Comparison of ENCODE assay signal across 13 cellular contexts in genomic region chr6:14584450-14584849, GRCh38.
A peak's percentile ranks its signal among the peaks of the same experiment; 100 is the strongest.
DNase-seq lines count a peak whose midpoint lies in the region; ATAC-seq and TF ChIP-seq lines count a peak whose summit lies in the region.
"Had no signal": no experiment of that assay in that cellular context is flagged by ENCODE, and none has a peak within 500 bp of the region (broad histone marks: within the 10 kb centered on the region; RNA-seq: fewer than 3 reads in every experiment).

No MANE protein-coding gene starts in this region.

- DNase-seq in AG10803 (ENCODE audit: low read depth) (peak; percentile 6), cardiac fibroblast (ENCODE audit: low read depth in 2 of 2) (peak; percentile 5 to 16), left lobe of liver (ENCODE audit: low spot score) (no peak), tibial artery (no peak), T1000 (lab: John Stamatoyannopoulos, UW) (no peak)
- no peak for DNase-seq in activated naive CD8-positive, alpha-beta T cell treated with anti-CD3 and anti-CD28 coated beads, Interleukin-2, amount 50 U/mL, for 24 hours
- DNase-seq: activated effector memory CD4-positive, alpha-beta T cell treated with anti-CD3 and anti-CD28 coated beads, Interleukin-2, amount 50 U/mL, for 16 hours; stimulated activated naive B cell treated with anti-CD40 and anti-IgM and Interleukin-4, amounts not matched to agents 10 μg/mL and 1 μg/mL and 100 μg/mL, for 72 hours; uterus had no signal

- H3K4me1 Mint-ChIP-seq in activated naive CD8-positive, alpha-beta T cell treated with anti-CD3 and anti-CD28 coated beads, Interleukin-2, amount 50 U/mL, for 24 hours, result no peaks in the 10 kb centered on the region

- H3K9me3 ChIP-seq in tibial artery, result no peaks in the 10 kb centered on the region
- H3K9me3 ChIP-seq: uterus had no signal

- H3K27ac Mint-ChIP-seq in activated naive CD8-positive, alpha-beta T cell treated with anti-CD3 and anti-CD28 coated beads, Interleukin-2, amount 50 U/mL, for 24 hours, result no peak overlapping the region
- H3K27ac Mint-ChIP-seq: stimulated activated naive B cell treated with anti-CD40 and anti-IgM and Interleukin-4, amounts not matched to agents 10 μg/mL and 1 μg/mL and 100 μg/mL, for 72 hours had no signal

- intact Hi-C loops in tibial artery (cut with DNase I; ENCODE audit: low total_unique reads), result no loop called here

- no peaks in the 10 kb centered on the region for H3K36me3 ChIP-seq in tibial artery
- H3K36me3 ChIP-seq: BLaER1, uterus had no signal

- no peaks in the 10 kb centered on the region for H3K9me3 Mint-ChIP-seq in activated naive CD8-positive, alpha-beta T cell treated with anti-CD3 and anti-CD28 coated beads, Interleukin-2, amount 50 U/mL, for 24 hours

- peak; percentile 22 for TF ChIP-seq CTCF in AG10803 (conservative IDR thresholded peaks at IDR 0.05; ENCODE audit: low read length)
- peak; percentile 31; the same call in 1 of the 2 replicates for TF ChIP-seq CTCF in LNCAP (IDR thresholded peaks at IDR 0.05)
- TF ChIP-seq CTCF in cardiac fibroblast (IDR thresholded peaks at IDR 0.05; ENCODE audit: low read depth, low read length), result peak; percentile 19
- TF ChIP-seq CTCF in tibial artery (IDR thresholded peaks at IDR 0.05), result no peak

- H3K27me3 ChIP-seq in tibial artery, result no peaks in the 10 kb centered on the region
- H3K27me3 ChIP-seq: BLaER1, uterus had no signal

- no peaks in the 10 kb centered on the region for H3K36me3 Mint-ChIP-seq in activated naive CD8-positive, alpha-beta T cell treated with anti-CD3 and anti-CD28 coated beads, Interleukin-2, amount 50 U/mL, for 24 hours (ENCODE audit: low read depth)

- no peak overlapping the region for H3K27ac ChIP-seq in tibial artery
- H3K27ac ChIP-seq: BLaER1, skin epidermis, uterus had no signal

- ATAC-seq in left lobe of liver (peak; percentile 81), HG03025 (IDR thresholded peaks at IDR 0.05; ENCODE audit: low FRiP score, unreplicated experiment) (no peak)
- ATAC-seq in activated naive CD8-positive, alpha-beta T cell treated with anti-CD3 and anti-CD28 coated beads, Interleukin-2, amount 50 U/mL, for 24 hours, result no peak
- ATAC-seq: stimulated activated naive B cell treated with anti-CD40 and anti-IgM and Interleukin-4, amounts not matched to agents 10 μg/mL and 1 μg/mL and 100 μg/mL, for 72 hours had no signal

- no peaks in the 10 kb centered on the region for H3K27me3 Mint-ChIP-seq in activated naive CD8-positive, alpha-beta T cell treated with anti-CD3 and anti-CD28 coated beads, Interleukin-2, amount 50 U/mL, for 24 hours
- H3K27me3 Mint-ChIP-seq: stimulated activated naive B cell treated with anti-CD40 and anti-IgM and Interleukin-4, amounts not matched to agents 10 μg/mL and 1 μg/mL and 100 μg/mL, for 72 hours had no signal

- H3K4me1 ChIP-seq in tibial artery, result peaks cover 0 to 10% (median 0%) of the 10 kb centered on the region in 4 donors
- H3K4me1 ChIP-seq: uterus had no signal

- H3K4me3 Mint-ChIP-seq in activated naive CD8-positive, alpha-beta T cell treated with anti-CD3 and anti-CD28 coated beads, Interleukin-2, amount 50 U/mL, for 24 hours, result no peak overlapping the region
- H3K4me3 Mint-ChIP-seq: stimulated activated naive B cell treated with anti-CD40 and anti-IgM and Interleukin-4, amounts not matched to agents 10 μg/mL and 1 μg/mL and 100 μg/mL, for 72 hours had no signal

- H3K4me3 ChIP-seq in AG10803 (ENCODE audit: low read length) (no peak overlapping the region), cardiac fibroblast (replicated peaks in 1 of 2; ENCODE audit: low read depth in 2 of 2, low read length in 2 of 2) (no peak overlapping the region), tibial artery (no peak overlapping the region)
- H3K4me3 ChIP-seq: BLaER1, skin epidermis, uterus had no signal

Comparison
In these comparisons a context has a peak if more than half of its experiments do, and no peak if none do; other contexts are left out.
1. DNase-seq: peak in AG10803 (single experiment) and cardiac fibroblast (2 of 2); none in left lobe of liver (single experiment), activated naive CD8-positive, alpha-beta T cell treated with anti-CD3 and anti-CD28 coated beads, Interleukin-2, amount 50 U/mL, for 24 hours (single experiment), tibial artery (0 of 2) and T1000 (single experiment).
2. CTCF ChIP-seq: peak in AG10803 (single experiment), LNCAP (single experiment) and cardiac fibroblast (single experiment); none in tibial artery (0 of 2).